18 cellular contexts compared by ENCODE assay signal in the genomic region with DNA sequence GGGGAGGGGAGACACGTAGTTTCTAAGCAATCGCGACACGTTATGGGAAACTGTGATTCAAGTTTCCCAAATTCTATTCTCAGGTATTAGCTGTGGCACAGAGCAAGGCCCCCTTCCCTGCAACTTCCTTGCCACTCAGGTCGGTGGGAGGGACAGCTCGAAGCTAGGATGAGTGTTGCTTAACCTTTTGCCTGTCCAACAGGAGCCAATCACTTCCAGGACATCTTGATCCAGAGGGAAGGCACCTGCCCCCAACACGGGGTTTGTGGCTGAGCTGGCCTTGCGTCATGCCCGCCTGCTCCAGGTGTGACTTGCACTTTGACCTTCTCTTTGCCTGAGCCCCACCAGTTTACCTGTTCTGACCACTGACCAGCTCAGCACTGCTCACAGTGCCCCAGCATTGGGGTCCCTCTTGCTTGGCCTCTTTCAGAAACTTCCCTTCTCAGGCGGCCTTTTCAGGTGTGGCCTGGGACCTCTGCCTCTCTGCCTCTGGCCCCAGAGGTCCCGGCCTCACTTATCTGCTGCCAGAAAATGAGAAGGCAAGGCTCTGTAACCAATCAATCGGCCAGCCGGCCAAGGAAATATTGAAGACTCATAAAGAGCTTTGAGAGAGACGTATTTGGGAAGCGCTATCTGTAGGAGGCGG. TPM values are rescaled to one million over a fixed set of nuclear protein-coding genes. Genes with fewer than 3 reads are reported as not detected.
DNase-seq lines count a peak whose midpoint lies in the region; ATAC-seq and TF ChIP-seq lines count a peak whose summit lies in the region.
"Had no signal": no experiment of that assay in that cellular context is flagged by ENCODE, and none has a peak within 500 bp of the region (broad histone marks: within the 10 kb centered on the region; RNA-seq: fewer than 3 reads in every experiment).

No MANE protein-coding gene starts in this region.

- H3K27ac Mint-ChIP-seq in nephron (peak overlapping the region; percentile 13 to 31 (median 18)), mesothelial cell of epicardium (no peak overlapping the region)
- H3K27ac Mint-ChIP-seq: activated CD4-positive, alpha-beta memory T cell treated with anti-CD3 and anti-CD28 coated beads for 36 hours; activated T-helper 2 cell treated with anti-CD3 and anti-CD28 coated beads, Interferon-gamma antibody, Interleukin-2, Interleukin-4, amounts not matched to agents 10 μg/mL and 5 μg/mL and 100 μg/mL, durations not matched to agents 14 hours and 24 hours and 36 hours; effector memory CD8-positive, alpha-beta T cell had no signal

- H3K4me1 ChIP-seq in heart right ventricle (peaks cover 0 to 35% (median 27%) of the 10 kb centered on the region in 9 donors), urinary bladder (ENCODE audit: insufficient read depth) (no peaks in the 10 kb centered on the region)

- H3K36me3 ChIP-seq in heart right ventricle: no peaks in the 10 kb centered on the region
- H3K36me3 ChIP-seq in urinary bladder (ENCODE audit: insufficient read depth): no peaks in the 10 kb centered on the region
- H3K36me3 ChIP-seq: gastroesophageal sphincter, SJCRH30 had no signal

- H3K4me3 Mint-ChIP-seq in nephron: no peak overlapping the region
- no peak overlapping the region for H3K4me3 Mint-ChIP-seq in mesothelial cell of epicardium
- H3K4me3 Mint-ChIP-seq: activated CD4-positive, alpha-beta memory T cell treated with anti-CD3 and anti-CD28 coated beads for 36 hours; effector memory CD8-positive, alpha-beta T cell had no signal

- H3K9me3 ChIP-seq in heart right ventricle: no peaks in the 10 kb centered on the region
- H3K9me3 ChIP-seq: gastroesophageal sphincter, SJCRH30 had no signal

- H3K27me3 Mint-ChIP-seq in nephron (ENCODE audit: low read depth) (peaks cover 29% of the 10 kb centered on the region), mesothelial cell of epicardium (ENCODE audit: low read depth) (no peaks in the 10 kb centered on the region)
- H3K27me3 Mint-ChIP-seq: activated CD4-positive, alpha-beta memory T cell treated with anti-CD3 and anti-CD28 coated beads for 36 hours; effector memory CD8-positive, alpha-beta T cell had no signal

- no peaks in the 10 kb centered on the region for H3K36me3 Mint-ChIP-seq in nephron (ENCODE audit: low read depth)
- H3K36me3 Mint-ChIP-seq in mesothelial cell of epicardium: no peaks in the 10 kb centered on the region
- H3K36me3 Mint-ChIP-seq: activated CD4-positive, alpha-beta memory T cell treated with anti-CD3 and anti-CD28 coated beads for 36 hours had no signal

- H3K4me3 ChIP-seq in heart right ventricle: no peak overlapping the region
- H3K4me3 ChIP-seq in urinary bladder (ENCODE audit: low read depth, low read length): no peak overlapping the region
- H3K4me3 ChIP-seq: gastroesophageal sphincter, SJCRH30 had no signal

- TF ChIP-seq CTCF in heart right ventricle (IDR thresholded peaks at IDR 0.05) (no peak), nephron (IDR thresholded peaks at IDR 0.05; ENCODE audit: unreplicated experiment in 3 of 3) (no peak), mesothelial cell of epicardium (IDR thresholded peaks at IDR 0.05; ENCODE audit: unreplicated experiment) (no peak)

- intact Hi-C loops in heart right ventricle (cut with DNase I) (loop anchor here in 1 of 10 donors (10.0 kb wide), 1 partner anchor 467 kb away; no protein-coding TSS in a partner anchor), cardiac septum (cut with DNase I) (no loop called here)

- H3K9me3 Mint-ChIP-seq in nephron (no peaks in the 10 kb centered on the region), mesothelial cell of epicardium (no peaks in the 10 kb centered on the region)
- H3K9me3 Mint-ChIP-seq: activated CD4-positive, alpha-beta memory T cell treated with anti-CD3 and anti-CD28 coated beads for 36 hours; activated T-helper 2 cell treated with anti-CD3 and anti-CD28 coated beads, Interferon-gamma antibody, Interleukin-2, Interleukin-4, amounts not matched to agents 10 μg/mL and 5 μg/mL and 100 μg/mL, durations not matched to agents 14 hours and 24 hours and 36 hours; effector memory CD8-positive, alpha-beta T cell had no signal

- no peak for DNase-seq in heart right ventricle
- no peak for DNase-seq in cardiac septum (ENCODE audit: low spot score)
- DNase-seq in epithelial cell of prostate (ENCODE audit: low read depth, low spot score): no peak
- no peak for DNase-seq in mesothelial cell of epicardium (ENCODE audit: low spot score in 2 of 2, unreplicated experiment in 2 of 2)
- no peak for DNase-seq in NOMO-1 treated with dmso at 0.1 percent for 144 hours (lab: John Stamatoyannopoulos, UW; ENCODE audit: unreplicated experiment)
- no peak for DNase-seq in DMS53 (lab: John Stamatoyannopoulos, UW)
- DNase-seq: activated CD4-positive, alpha-beta memory T cell treated with anti-CD3 and anti-CD28 coated beads for 36 hours; DMS153; effector memory CD8-positive, alpha-beta T cell; NCI-H1930; NCI-H748 treated with DMSO at 0.1 percent for 48 hours had no signal

- no peaks in the 10 kb centered on the region for H3K27me3 ChIP-seq in heart right ventricle
- H3K27me3 ChIP-seq: gastroesophageal sphincter, SJCRH30 had no signal

- ATAC-seq in heart right ventricle: peak in 1 of 8 donors; percentile 1
- ATAC-seq: effector memory CD8-positive, alpha-beta T cell had no signal

- H3K4me1 Mint-ChIP-seq in nephron: peaks cover 9% of the 10 kb centered on the region
- H3K4me1 Mint-ChIP-seq in mesothelial cell of epicardium: peaks cover 3% of the 10 kb centered on the region

- H3K27ac ChIP-seq in heart right ventricle (peak overlapping the region in 9 of 10 donors; percentile 5 to 82 (median 67)), epithelial cell of prostate (peak overlapping the region; percentile 88), urinary bladder (ENCODE audit: low read depth) (peak overlapping the region; percentile 62)
- H3K27ac ChIP-seq: gastroesophageal sphincter, SJCRH30 had no signal

- WGBS in heart right ventricle, 2 donors: 71 to 73% methylated on average over 16 of the region's 16 CpGs
- 63% methylated on average over 16 of the region's 16 CpGs for WGBS in urinary bladder

RNA-seq across cellular contexts. Expression of a gene that starts 24.7 kb away (rescaled TPM):
- total RNA-seq in heart right ventricle (under 1 TPM in 2 of 10 donors, not detected in 8; 0.09 to 0.56 TPM), cardiac septum (not detected), urinary bladder (0.11 TPM), mesothelial cell of epicardium (not detected in 3 replicates)
- polyA plus RNA-seq in heart right ventricle (under 1 TPM in 1 of 2 donors, not detected in 1; 0.03 TPM), urinary bladder (not detected)
- total RNA-seq: activated CD4-positive, alpha-beta memory T cell treated with anti-CD3 and anti-CD28 coated beads for 36 hours; activated T-helper 2 cell treated with anti-CD3 and anti-CD28 coated beads, Interferon-gamma antibody, Interleukin-2, Interleukin-4, amounts not matched to agents 10 μg/mL and 5 μg/mL and 100 μg/mL, durations not matched to agents 14 hours and 24 hours and 36 hours; gastroesophageal sphincter; SJCRH30; temporal lobe had no signal
- polyA plus RNA-seq: neural cell had no signal

RNA-seq across cellular contexts. Expression of a gene that starts 40.8 kb away (rescaled TPM):
- total RNA-seq in heart right ventricle: not detected
- polyA plus RNA-seq in heart right ventricle: not detected
- total RNA-seq in cardiac septum: not detected
- 0.48 TPM for total RNA-seq in urinary bladder
- 0.23 TPM for polyA plus RNA-seq in urinary bladder
- total RNA-seq in mesothelial cell of epicardium: not detected in 3 replicates
- total RNA-seq: activated CD4-positive, alpha-beta memory T cell treated with anti-CD3 and anti-CD28 coated beads for 36 hours; activated T-helper 2 cell treated with anti-CD3 and anti-CD28 coated beads, Interferon-gamma antibody, Interleukin-2, Interleukin-4, amounts not matched to agents 10 μg/mL and 5 μg/mL and 100 μg/mL, durations not matched to agents 14 hours and 24 hours and 36 hours; gastroesophageal sphincter; SJCRH30; temporal lobe had no signal
